ENCODE assay signal across 16 cellular contexts in the genomic region with DNA sequence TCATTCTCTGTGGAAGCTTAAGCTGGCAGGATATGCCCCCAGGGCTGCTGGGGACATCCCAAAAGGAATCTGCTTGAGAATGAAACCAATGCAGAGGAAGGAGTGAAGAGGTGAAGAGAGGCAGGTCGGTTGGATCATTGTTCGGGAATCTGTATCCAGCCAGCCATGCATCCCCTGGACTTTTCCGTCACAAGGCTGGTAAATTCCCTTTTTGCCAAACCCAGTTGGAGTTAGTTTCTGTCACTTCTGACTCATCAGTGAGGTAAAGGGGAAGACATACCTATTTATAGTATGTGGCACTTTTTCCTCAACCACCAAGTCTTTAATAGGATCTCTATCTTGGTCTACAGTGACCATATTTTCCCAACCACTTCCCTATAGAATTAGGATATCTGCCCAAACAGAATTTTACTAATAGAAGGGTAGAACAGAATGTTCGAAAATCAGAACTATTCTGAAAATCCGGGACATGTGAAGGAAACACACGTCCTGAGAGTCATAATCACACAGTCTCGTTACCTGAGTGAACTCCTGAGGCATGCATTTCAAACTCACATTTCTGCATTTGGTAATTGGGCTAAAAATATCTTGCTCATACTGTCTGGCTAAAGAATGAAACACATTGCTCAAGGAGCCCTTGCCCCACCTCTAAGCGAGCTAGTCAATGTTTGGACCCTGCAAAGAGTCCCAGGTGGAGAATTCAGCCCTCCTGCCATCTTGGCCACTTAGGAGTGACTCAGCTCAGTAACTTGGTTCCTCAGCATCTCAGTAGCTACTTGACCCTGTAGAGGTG.
DNase-seq lines count a peak whose midpoint lies in the region; ATAC-seq, FAIRE-seq and TF ChIP-seq lines count a peak whose summit lies in the region.
"Had no signal": no experiment of that assay in that cellular context is flagged by ENCODE, and none has a peak within 500 bp of the region (broad histone marks: within the 10 kb centered on the region; RNA-seq: fewer than 3 reads in every experiment).

No MANE protein-coding gene starts in this region.

- H3K27ac ChIP-seq in GM23248 = no peak overlapping the region
- peak overlapping the region; percentile 83 for H3K27ac ChIP-seq in RWPE2 (ENCODE audit: poor library complexity, severe bottlenecking)
- H3K27ac ChIP-seq in neural progenitor cell = no peak overlapping the region
- H3K27ac ChIP-seq in HepG2 (ENCODE audit: extremely low read length, insufficient read depth, low read length) = no peak overlapping the region

- H3K4me3 Mint-ChIP-seq in neural progenitor cell = no peak overlapping the region
- H3K4me3 Mint-ChIP-seq: CD4-positive, alpha-beta T cell; naive thymus-derived CD8-positive, alpha-beta T cell had no signal

- H3K4me2 ChIP-seq in GM23248 (ENCODE audit: unreplicated experiment) = peak overlapping the region; percentile 16
- no peak overlapping the region for H3K4me2 ChIP-seq in neural progenitor cell
- H3K4me2 ChIP-seq in HepG2 (ENCODE audit: low read depth, low read length) = no peak overlapping the region

- H3K27me3 ChIP-seq in GM23248 (replicated peaks; ENCODE audit: insufficient read depth) = no peaks in the 10 kb centered on the region
- H3K27me3 ChIP-seq in RWPE2 (ENCODE audit: insufficient read depth, poor library complexity, severe bottlenecking) = no peaks in the 10 kb centered on the region
- H3K27me3 ChIP-seq in neural progenitor cell = no peaks in the 10 kb centered on the region
- H3K27me3 ChIP-seq in HepG2 (ENCODE audit: control insufficient read depth in 1 of 2, insufficient read depth in 2 of 2, low read length in 2 of 2) = no peaks in the 10 kb centered on the region
- H3K27me3 ChIP-seq: esophagus squamous epithelium had no signal

- H3K79me2 ChIP-seq in GM23248 (ENCODE audit: insufficient read depth) = no peaks in the 10 kb centered on the region
- H3K79me2 ChIP-seq in neural progenitor cell (ENCODE audit: low read depth) = no peaks in the 10 kb centered on the region
- H3K79me2 ChIP-seq in HepG2 (ENCODE audit: insufficient read depth, low read length) = no peaks in the 10 kb centered on the region

- DNase-seq in GM23248 (peak; percentile 65), RWPE2 (ENCODE audit: low spot score) (no peak), epithelial cell of proximal tubule (ENCODE audit: low read depth) (peak; percentile 99), neural progenitor cell (ENCODE audit: low spot score) (no peak), NCI-H1436 treated with DMSO at 0.1 percent for 48 hours (lab: John Stamatoyannopoulos, UW) (no peak), NCI-H1105 treated with DMSO at 0.1 percent for 48 hours (lab: John Stamatoyannopoulos, UW) (no peak), HepG2 (ENCODE audit: low spot score) (no peak)
- DNase-seq: activated CD4-positive, alpha-beta T cell treated with anti-CD3 and anti-CD28 coated beads, Interleukin-2, amount 50 U/mL, for 48 hours; activated effector memory CD4-positive, alpha-beta T cell treated with anti-CD3 and anti-CD28 coated beads, Interleukin-2, amount 50 U/mL, for 16 hours; CD4-positive, alpha-beta T cell; cerebellar nuclear complex; esophagus squamous epithelium; naive thymus-derived CD8-positive, alpha-beta T cell; substantia nigra had no signal

- H3K27ac Mint-ChIP-seq in neural progenitor cell = no peak overlapping the region
- H3K27ac Mint-ChIP-seq: CD4-positive, alpha-beta T cell; naive thymus-derived CD8-positive, alpha-beta T cell had no signal

- TF ChIP-seq CTCF in RWPE2 (IDR thresholded peaks at IDR 0.05; ENCODE audit: poor library complexity, severe bottlenecking) (no peak), epithelial cell of proximal tubule (conservative IDR thresholded peaks at IDR 0.05; ENCODE audit: low read depth, low read length) (no peak), neural progenitor cell (IDR thresholded peaks at IDR 0.05) (no peak), HepG2 (CRISPR knock-in tag; IDR thresholded peaks at IDR 0.05) (no peak)

- TF ChIP-seq POLR2A in HepG2 (IDR thresholded peaks at IDR 0.05; ENCODE audit: insufficient read depth in 1 of 2, low read depth in 2 of 2, low read length in 2 of 2) = no peak

- POLR2A ChIA-PET in HepG2 (lab: Yijun Ruan, JAX) = no interaction called here

- H3K9me3 ChIP-seq in GM23248 (ENCODE audit: low read depth) (no peaks in the 10 kb centered on the region), RWPE2 (ENCODE audit: severe bottlenecking) (no peaks in the 10 kb centered on the region), neural progenitor cell (ENCODE audit: low read depth) (no peaks in the 10 kb centered on the region), HepG2 (ENCODE audit: low read length) (no peaks in the 10 kb centered on the region)
- H3K9me3 ChIP-seq: esophagus squamous epithelium had no signal

- H4K20me1 ChIP-seq in GM23248 (ENCODE audit: insufficient read depth) = no peaks in the 10 kb centered on the region
- H4K20me1 ChIP-seq in neural progenitor cell (ENCODE audit: low read depth) = no peaks in the 10 kb centered on the region
- H4K20me1 ChIP-seq in HepG2 (ENCODE audit: insufficient read depth, low read length) = no peaks in the 10 kb centered on the region

- H3K27me3 Mint-ChIP-seq in neural progenitor cell (ENCODE audit: insufficient read depth, low read depth) = no peaks in the 10 kb centered on the region
- H3K27me3 Mint-ChIP-seq: CD4-positive, alpha-beta T cell; naive thymus-derived CD8-positive, alpha-beta T cell had no signal

- WGBS in GM23248 (ENCODE audit: low coverage in 1 of 2, low lambda C conversion rate in 2 of 2, missing lambda C conversion rate in 2 of 2), 2 experiments = 45 to 46% methylated on average over 8 of the region's 8 CpGs
- 22% methylated on average over 8 of the region's 8 CpGs for WGBS in HepG2 (ENCODE audit: low lambda C conversion rate)

- peaks cover 6% of the 10 kb centered on the region for H3K4me1 Mint-ChIP-seq in neural progenitor cell
- H3K4me1 Mint-ChIP-seq: naive thymus-derived CD8-positive, alpha-beta T cell had no signal

- no peak overlapping the region for H2AFZ ChIP-seq in GM23248
- peak overlapping the region; percentile 5 for H2AFZ ChIP-seq in neural progenitor cell (replicated peaks)
- H2AFZ ChIP-seq in HepG2 (ENCODE audit: low read length) = no peak overlapping the region

- H3K9ac ChIP-seq in GM23248 (no peak overlapping the region), neural progenitor cell (no peak overlapping the region), HepG2 (ENCODE audit: insufficient read depth, low read depth, low read length) (no peak overlapping the region)

- no peak for FAIRE-seq in HepG2 (lab: Jason Lieb, UNC)
- FAIRE-seq: islet of Langerhans had no signal

- TF ChIP-seq EP300 in HepG2 (IDR thresholded peaks at IDR 0.05; ENCODE audit: low read depth in 2 of 2, low read length in 2 of 2) (no peak), HepG2 (CRISPR knock-in tag; IDR thresholded peaks at IDR 0.05; ENCODE audit: borderline replicate concordance) (no peak)

- H3K36me3 ChIP-seq in GM23248 (ENCODE audit: low read depth) (no peaks in the 10 kb centered on the region), RWPE2 (ENCODE audit: low read depth) (no peaks in the 10 kb centered on the region), neural progenitor cell (no peaks in the 10 kb centered on the region), HepG2 (replicated peaks in 1 of 2; ENCODE audit: control insufficient read depth in 1 of 2, insufficient read depth in 2 of 2, low read length in 2 of 2) (no peaks in the 10 kb centered on the region)
- H3K36me3 ChIP-seq: esophagus squamous epithelium had no signal

- H3K4me3 ChIP-seq in GM23248 (no peak overlapping the region), RWPE2 (ENCODE audit: severe bottlenecking) (no peak overlapping the region), epithelial cell of proximal tubule (ENCODE audit: low read depth, low read length) (no peak overlapping the region), neural progenitor cell (no peak overlapping the region), HepG2 (replicated peaks in 1 of 3; ENCODE audit: insufficient read depth in 1 of 3, low read depth in 2 of 3, low read length in 3 of 3) (no peak overlapping the region)
- H3K4me3 ChIP-seq: esophagus squamous epithelium had no signal

- no peaks in the 10 kb centered on the region for H3K9me3 Mint-ChIP-seq in neural progenitor cell

- peaks cover 10% of the 10 kb centered on the region for H3K4me1 ChIP-seq in GM23248 (ENCODE audit: insufficient read depth)
- no peaks in the 10 kb centered on the region for H3K4me1 ChIP-seq in RWPE2 (ENCODE audit: insufficient read depth, poor library complexity, severe bottlenecking)
- peaks cover 6% of the 10 kb centered on the region for H3K4me1 ChIP-seq in neural progenitor cell
- H3K4me1 ChIP-seq in HepG2 (ENCODE audit: insufficient read depth, low read length) = no peaks in the 10 kb centered on the region

- intact Hi-C loops in HepG2 (cut with micrococcal nuclease; ENCODE audit: unreplicated experiment) = no loop called here

- CTCF ChIA-PET in HepG2 (lab: Yijun Ruan, JAX; ENCODE audit: low intra/inter-chr PET ratio, low total read pairs) = no interaction called here

- in situ Hi-C loops in GM23248 (cut with MboI) = no loop called here
- in situ Hi-C loops in HepG2 (cut with HindIII; ENCODE audit: extremely low pct_ligation_motif_present, low pct_unique_long_range_greater_than_20kb) = no loop called here

- H3F3A ChIP-seq in GM23248 (ENCODE audit: insufficient read depth) (no peaks in the 10 kb centered on the region), neural progenitor cell (ENCODE audit: low read depth) (no peaks in the 10 kb centered on the region)

- no peak for TF ChIP-seq RAD21 in HepG2 (CRISPR knock-in tag; IDR thresholded peaks at IDR 0.05)

- ATAC-seq in RWPE2 (ENCODE audit: low read depth) = peak; percentile 92
- no peak for ATAC-seq in HepG2
- no peak for ATAC-seq in GM18502 (IDR thresholded peaks at IDR 0.05; ENCODE audit: poor library complexity, unreplicated experiment)
- ATAC-seq: naive thymus-derived CD8-positive, alpha-beta T cell had no signal

- H3K36me3 Mint-ChIP-seq in neural progenitor cell = no peaks in the 10 kb centered on the region

- no peaks in the 10 kb centered on the region for H3K9me2 ChIP-seq in GM23248 (ENCODE audit: insufficient read depth)

- no TSS peak for BruUV-seq in HepG2 (replicated peaks; lab: Mats Ljungman, UMichigan)

TF ChIP-seq in HepG2, 621 proteins besides CTCF, POLR2A, EP300 and RAD21 (continues in another document):
- TF ChIP-seq HOXA9 (CRISPR knock-in tag; IDR thresholded peaks at IDR 0.05; ENCODE audit: borderline replicate concordance) (no peak), ZSCAN12 (CRISPR knock-in tag; IDR thresholded peaks at IDR 0.05) (no peak), CHD2 (IDR thresholded peaks at IDR 0.05; ENCODE audit: low read depth, low read length) (no peak), ZFP82 (CRISPR knock-in tag; IDR thresholded peaks at IDR 0.05; ENCODE audit: borderline replicate concordance) (no peak), ZNF557 (CRISPR knock-in tag; IDR thresholded peaks at IDR 0.05) (no peak), MAF1 (CRISPR knock-in tag; IDR thresholded peaks at IDR 0.05; ENCODE audit: borderline replicate concordance) (no peak), ZNF264 (CRISPR knock-in tag; IDR thresholded peaks at IDR 0.05) (no peak), ZSCAN25 (CRISPR knock-in tag; IDR thresholded peaks at IDR 0.05) (no peak), CHD4 (IDR thresholded peaks at IDR 0.05; ENCODE audit: borderline replicate concordance, low read length) (no peak)

Comparison
In these comparisons a context has a peak if more than half of its experiments do, and no peak if none do; other contexts are left out.
1. DNase-seq: peak in GM23248 (single experiment) and epithelial cell of proximal tubule (single experiment); none in RWPE2 (single experiment), neural progenitor cell (single experiment), NCI-H1436 treated with DMSO at 0.1 percent for 48 hours (single experiment), NCI-H1105 treated with DMSO at 0.1 percent for 48 hours (single experiment) and HepG2 (single experiment).